In the genomic region with DNA sequence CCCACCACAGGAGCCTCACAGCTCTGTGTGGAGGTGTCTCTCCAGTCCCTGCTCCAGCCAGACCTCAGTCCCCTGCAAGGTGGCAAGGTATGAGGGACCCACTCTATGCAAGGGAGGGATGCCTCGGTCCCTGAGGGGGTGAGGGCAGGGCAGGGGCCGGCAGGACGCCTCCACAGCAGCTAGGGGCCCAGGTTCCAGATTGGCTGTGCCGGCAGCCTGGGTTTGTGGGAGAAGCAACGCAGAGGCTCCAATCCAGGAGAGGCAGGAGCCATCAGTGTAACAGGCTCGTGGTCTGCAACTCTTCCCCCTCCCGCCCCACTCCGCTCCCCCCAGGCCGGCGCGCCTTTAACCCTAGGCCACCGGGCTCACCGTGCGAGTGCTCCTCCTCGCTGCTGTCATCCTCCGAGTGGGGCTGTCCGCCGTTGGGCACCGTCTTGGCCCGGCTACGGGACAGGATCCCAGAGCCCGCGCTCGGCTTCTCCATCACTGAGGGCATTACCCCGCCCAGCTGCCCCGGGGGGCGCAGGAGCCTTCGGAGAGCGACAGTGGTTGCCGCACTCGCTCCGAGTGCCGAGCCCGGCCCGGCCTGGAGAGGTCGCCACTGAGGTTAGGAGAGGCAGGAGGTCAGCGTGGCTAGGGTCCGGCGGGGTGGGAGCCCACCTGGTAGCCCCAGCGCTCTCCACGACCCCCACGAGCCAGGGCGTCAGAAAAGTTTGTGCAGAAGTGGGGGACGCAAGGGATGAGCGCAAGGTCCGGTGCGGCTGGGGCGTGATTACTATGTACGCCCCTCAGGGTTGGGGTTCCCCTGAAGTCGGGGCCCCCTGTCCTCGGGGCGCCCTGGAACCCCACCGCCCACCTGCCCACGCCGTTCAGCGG, we compare ENCODE assay signal across 8 cellular contexts. TPM values are rescaled to one million over a fixed set of nuclear protein-coding genes. Genes with fewer than 3 reads are reported as not detected.
DNase-seq lines count a peak whose midpoint lies in the region; ATAC-seq, FAIRE-seq and TF ChIP-seq lines count a peak whose summit lies in the region.

No MANE protein-coding gene starts in this region.

- H3K9me3 Mint-ChIP-seq in activated CD4-positive, alpha-beta T cell treated with anti-CD3 and anti-CD28 coated beads for 36 hours (ENCODE audit: low read depth), result no peaks in the 10 kb centered on the region

- peak; percentile 69 for DNase-seq in activated CD4-positive, alpha-beta T cell treated with anti-CD3 and anti-CD28 coated beads for 36 hours
- no peak for DNase-seq in activated CD4-positive, alpha-beta T cell treated with anti-CD3 and anti-CD28 coated beads for 1 hour
- DNase-seq in NCI-H1417 (lab: John Stamatoyannopoulos, UW), result peak; percentile 40 to 86 (median 80)
- DNase-seq in activated CD8-positive, alpha-beta memory T cell treated with anti-CD3 and anti-CD28 coated beads, Interleukin-2, amount 50 U/mL, for 4 hours, result peak; percentile 32
- DNase-seq in fibroblast of pulmonary artery (ENCODE audit: low read depth), result peak; percentile 23
- DNase-seq in pancreas, result peak; percentile 31 to 86 (median 58)
- no peak for DNase-seq in LoVo (ENCODE audit: low spot score)

- no peak overlapping the region for H3K27ac Mint-ChIP-seq in activated CD4-positive, alpha-beta T cell treated with anti-CD3 and anti-CD28 coated beads for 36 hours

- H3K4me1 Mint-ChIP-seq in activated CD4-positive, alpha-beta T cell treated with anti-CD3 and anti-CD28 coated beads for 36 hours, result peaks cover 12% of the 10 kb centered on the region

- POLR2A ChIA-PET in activated CD4-positive, alpha-beta T cell treated with anti-CD3 and anti-CD28 coated beads for 36 hours (lab: Charles Lee), result no interaction called here

- H3K9me3 ChIP-seq in pancreas, result no peaks in the 10 kb centered on the region

- intact Hi-C loops in activated CD4-positive, alpha-beta T cell treated with anti-CD3 and anti-CD28 coated beads for 36 hours (cut with DNase I, micrococcal nuclease), result loop anchor here in 1 of 2 experiments (2.0 to 5.0 kb wide), 2 partner anchors 27 to 231 kb away; no protein-coding TSS in a partner anchor
- intact Hi-C loops in pancreas (cut with DNase I), result no loop called here

- no peaks in the 10 kb centered on the region for H3K36me3 ChIP-seq in pancreas

- H3K36me3 Mint-ChIP-seq in activated CD4-positive, alpha-beta T cell treated with anti-CD3 and anti-CD28 coated beads for 36 hours (ENCODE audit: low read depth), result no peaks in the 10 kb centered on the region

- peak; percentile 43 for TF ChIP-seq CTCF in fibroblast of pulmonary artery (IDR thresholded peaks at IDR 0.05; ENCODE audit: low read length, missing control alignments)
- TF ChIP-seq CTCF in pancreas (IDR thresholded peaks at IDR 0.05), result peak in 2 of 4 donors; percentile 21 to 28

- CTCF ChIA-PET in activated CD4-positive, alpha-beta T cell treated with anti-CD3 and anti-CD28 coated beads for 36 hours (lab: Charles Lee), result interaction anchor here (1.1 kb wide), 1 partner anchor 78 kb away, joined by 3 read pairs; a partner anchor contains a TSS

- H3K27me3 ChIP-seq in pancreas, result no peaks in the 10 kb centered on the region

- no peak for FAIRE-seq in pancreas (lab: Jason Lieb, UNC)

- no peak overlapping the region for H3K27ac ChIP-seq in pancreas

- H3K4me1 ChIP-seq in pancreas, result peaks cover 10 to 29% (median 15%) of the 10 kb centered on the region in 3 donors

- 7% methylated on average over 40 to 56 of the region's 56 CpGs for WGBS in pancreas, 2 donors

- peak; percentile 38 for ATAC-seq in activated CD4-positive, alpha-beta T cell treated with anti-CD3 and anti-CD28 coated beads for 36 hours
- ATAC-seq in pancreas, result no peak
- no peak for ATAC-seq in GM21786 (IDR thresholded peaks at IDR 0.05; ENCODE audit: unreplicated experiment)

- H3K4me3 ChIP-seq in fibroblast of pulmonary artery (replicated peaks; ENCODE audit: low read depth, low read length), result peak overlapping the region; percentile 52
- H3K4me3 ChIP-seq in pancreas, result peak overlapping the region in 2 of 4 donors; percentile 41 to 55

- peak overlapping the region; percentile 70 for H3K4me3 Mint-ChIP-seq in activated CD4-positive, alpha-beta T cell treated with anti-CD3 and anti-CD28 coated beads for 36 hours

- peaks cover 3% of the 10 kb centered on the region for H3K27me3 Mint-ChIP-seq in activated CD4-positive, alpha-beta T cell treated with anti-CD3 and anti-CD28 coated beads for 36 hours

RNA-seq across cellular contexts. Expression of a gene that starts 0.8 kb away (rescaled TPM):
- total RNA-seq in activated CD4-positive, alpha-beta T cell treated with anti-CD3 and anti-CD28 coated beads for 36 hours, result under 1 TPM; 0.37 TPM
- total RNA-seq in pancreas, result under 1 TPM; 0.37 to 0.79 (median 0.50) TPM
- polyA plus RNA-seq in pancreas, result 1 to 10 TPM; 1.2 to 1.9 TPM

RNA-seq across cellular contexts. Expression of a gene that starts 22.6 kb away (rescaled TPM):
- total RNA-seq in activated CD4-positive, alpha-beta T cell treated with anti-CD3 and anti-CD28 coated beads for 36 hours, result 10 to 100 TPM; 13.7 to 15.9 TPM
- total RNA-seq in pancreas, result 10 to 100 TPM in 3 of 6 donors, 1 to 10 TPM in 3; 6.8 to 14.4 (median 11.9) TPM
- 10 to 100 TPM; 16.7 to 25.7 TPM for polyA plus RNA-seq in pancreas

RNA-seq across cellular contexts. Expression of a gene that starts 58.2 kb away (rescaled TPM):
- total RNA-seq in activated CD4-positive, alpha-beta T cell treated with anti-CD3 and anti-CD28 coated beads for 36 hours, result 100 to 1,000 TPM; 413 to 454 TPM
- 100 to 1,000 TPM in 4 of 6 donors, 10 to 100 TPM in 2; 79.8 to 135 (median 118) TPM for total RNA-seq in pancreas
- polyA plus RNA-seq in pancreas, result 100 to 1,000 TPM; 351 to 441 TPM

Comparison
In these comparisons a context has a peak if more than half of its experiments do, and no peak if none do; other contexts are left out.
1. DNase-seq: peak in activated CD4-positive, alpha-beta T cell treated with anti-CD3 and anti-CD28 coated beads for 36 hours (single experiment), NCI-H1417 (3 of 3), activated CD8-positive, alpha-beta memory T cell treated with anti-CD3 and anti-CD28 coated beads, Interleukin-2, amount 50 U/mL, for 4 hours (single experiment), fibroblast of pulmonary artery (single experiment) and pancreas (6 of 6); none in activated CD4-positive, alpha-beta T cell treated with anti-CD3 and anti-CD28 coated beads for 1 hour (single experiment) and LoVo (single experiment).